Comparison of ENCODE assay signal across 25 cellular contexts in the genomic region with DNA sequence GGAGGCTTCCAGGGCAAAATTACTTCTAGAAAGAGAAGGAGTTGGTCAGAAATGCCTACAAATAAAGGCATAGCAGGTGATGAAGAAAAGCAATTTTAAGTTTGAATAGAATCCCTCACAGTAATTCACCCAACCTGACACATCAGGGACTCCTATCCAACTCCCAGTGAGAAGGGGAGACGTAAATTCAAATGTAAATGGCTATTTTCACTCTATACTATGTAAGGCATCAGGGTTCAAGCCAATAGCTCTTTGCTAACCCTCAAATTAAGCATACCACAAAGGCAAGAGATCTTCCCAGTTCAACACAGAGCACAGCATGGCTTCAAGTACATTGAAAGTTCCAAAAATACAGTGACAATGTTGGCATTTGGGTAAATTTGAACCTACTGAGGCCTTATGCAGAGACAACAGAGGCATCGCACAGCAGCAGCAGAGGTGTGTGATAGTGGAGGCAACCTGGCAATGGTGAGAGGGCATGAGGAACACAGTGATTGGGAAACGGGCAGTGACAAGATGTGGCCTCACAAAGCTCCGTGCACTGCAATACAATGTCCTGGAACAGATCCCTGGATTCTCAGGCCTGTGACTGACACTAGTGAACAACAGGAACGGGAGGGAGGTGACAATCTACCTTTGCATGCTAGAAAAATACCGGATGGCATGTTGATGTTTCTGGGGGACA.
"Had no signal": no experiment of that assay in that cellular context is flagged by ENCODE, and none has a peak within 500 bp of the region (broad histone marks: within the 10 kb centered on the region; RNA-seq: fewer than 3 reads in every experiment).

No MANE protein-coding gene starts in this region.

- ATAC-seq: activated CD4-positive, alpha-beta T cell treated with anti-CD3 and anti-CD28 coated beads for 36 hours; activated CD4-positive, CD25-positive, alpha-beta regulatory T cell treated with anti-CD3 and anti-CD28 coated beads, Interleukin-2, amount 50 U/mL, for 24 hours; activated CD8-positive, alpha-beta T cell treated with anti-CD3 and anti-CD28 coated beads for 36 hours; activated T-cell treated with anti-CD3 and anti-CD28 coated beads, Interleukin-2, amount 50 U/mL, for 72 hours; activated T-helper 17 cell treated with anti-CD3 and anti-CD28 coated beads, Interleukin-2, amount 50 U/mL, for 72 hours had no signal

- H3K27ac Mint-ChIP-seq: activated CD4-positive, alpha-beta T cell treated with anti-CD3 and anti-CD28 coated beads for 36 hours; activated CD8-positive, alpha-beta T cell treated with anti-CD3 and anti-CD28 coated beads for 36 hours; activated naive CD4-positive, alpha-beta T cell treated with anti-CD3 and anti-CD28 coated beads, Interleukin-2, amount 50 U/mL, for 24 hours; activated naive CD8-positive, alpha-beta T cell treated with anti-CD3 and anti-CD28 coated beads, Interleukin-2, amount 10 ng/mL, durations not matched to agents 7 days and 5 days; activated T-cell treated with anti-CD3 and anti-CD28 coated beads, Interleukin-2, amount 50 U/mL, for 72 hours; activated T-helper 17 cell treated with anti-CD3 and anti-CD28 coated beads, Interleukin-2, amount 50 U/mL, for 72 hours had no signal

- H3K27ac ChIP-seq: ascending aorta, cardiac muscle cell, SJCRH30, SK-N-MC had no signal

- H3K27me3 Mint-ChIP-seq: activated CD4-positive, alpha-beta T cell treated with anti-CD3 and anti-CD28 coated beads for 36 hours; activated CD8-positive, alpha-beta T cell treated with anti-CD3 and anti-CD28 coated beads for 36 hours; activated naive CD4-positive, alpha-beta T cell treated with anti-CD3 and anti-CD28 coated beads, Interleukin-2, amount 50 U/mL, for 24 hours; activated naive CD8-positive, alpha-beta T cell treated with anti-CD3 and anti-CD28 coated beads, Interleukin-2, amount 10 ng/mL, durations not matched to agents 7 days and 5 days; activated T-helper 17 cell treated with anti-CD3 and anti-CD28 coated beads, Interleukin-2, amount 50 U/mL, for 72 hours; central memory CD8-positive, alpha-beta T cell had no signal

- H3K4me1 ChIP-seq: ascending aorta, SJCRH30 had no signal

- H3K4me3 Mint-ChIP-seq: activated CD4-positive, alpha-beta T cell treated with anti-CD3 and anti-CD28 coated beads for 36 hours; activated CD8-positive, alpha-beta T cell treated with anti-CD3 and anti-CD28 coated beads for 36 hours; activated naive CD4-positive, alpha-beta T cell treated with anti-CD3 and anti-CD28 coated beads, Interleukin-2, amount 50 U/mL, for 24 hours; activated naive CD8-positive, alpha-beta T cell treated with anti-CD3 and anti-CD28 coated beads, Interleukin-2, amount 10 ng/mL, durations not matched to agents 7 days and 5 days; activated T-cell treated with anti-CD3 and anti-CD28 coated beads, Interleukin-2, amount 50 U/mL, for 72 hours; activated T-helper 17 cell treated with anti-CD3 and anti-CD28 coated beads, Interleukin-2, amount 50 U/mL, for 72 hours; central memory CD8-positive, alpha-beta T cell had no signal

- H3K36me3 ChIP-seq: ascending aorta, cardiac muscle cell, SJCRH30 had no signal

- DNase-seq: activated CD4-positive, alpha-beta T cell treated with anti-CD3 and anti-CD28 coated beads for 36 hours; activated CD8-positive, alpha-beta T cell treated with anti-CD3 and anti-CD28 coated beads for 36 hours; activated effector memory CD4-positive, alpha-beta T cell treated with anti-CD3 and anti-CD28 coated beads, Interleukin-2, amount 50 U/mL, for 16 hours; activated naive CD4-positive, alpha-beta T cell; activated naive CD8-positive, alpha-beta T cell treated with anti-CD3 and anti-CD28 coated beads, Interleukin-2, amount 10 ng/mL, durations not matched to agents 7 days and 5 days; activated T-cell treated with anti-CD3 and anti-CD28 coated beads, Interleukin-2, amount 50 U/mL, for 1 hour; activated T-cell treated with anti-CD3 and anti-CD28 coated beads, Interleukin-2, amount 50 U/mL, for 72 hours; amygdala; NCI-H1105; NCI-H1417 treated with DMSO at 0.1 percent for 48 hours; NCI-H187 treated with DMSO at 0.1 percent for 48 hours; NCI-H2081; NCI-H345; NCI-H524 treated with DMSO at 0.1 percent for 48 hours; NK-92 treated with Interleukin-12 subunit alpha and Interleukin-12 subunit beta, amount 100 ng/mL, for 24 hours; SHP77; SJCRH30; T1000 had no signal

- H3K27me3 ChIP-seq: ascending aorta, cardiac muscle cell, SJCRH30 had no signal

- H3K9me3 ChIP-seq: ascending aorta, SJCRH30 had no signal

- H3K36me3 Mint-ChIP-seq: activated naive CD4-positive, alpha-beta T cell treated with anti-CD3 and anti-CD28 coated beads, Interleukin-2, amount 50 U/mL, for 24 hours; activated naive CD8-positive, alpha-beta T cell treated with anti-CD3 and anti-CD28 coated beads, Interleukin-2, amount 10 ng/mL, durations not matched to agents 7 days and 5 days had no signal

- H3K9me3 Mint-ChIP-seq: activated naive CD4-positive, alpha-beta T cell treated with anti-CD3 and anti-CD28 coated beads, Interleukin-2, amount 50 U/mL, for 24 hours; activated T-helper 17 cell treated with anti-CD3 and anti-CD28 coated beads, Interleukin-2, amount 50 U/mL, for 72 hours had no signal

- H3K4me3 ChIP-seq: ascending aorta, cardiac muscle cell, SJCRH30, SK-N-MC had no signal

- H3K4me1 Mint-ChIP-seq: activated CD4-positive, alpha-beta T cell treated with anti-CD3 and anti-CD28 coated beads for 36 hours; activated naive CD4-positive, alpha-beta T cell treated with anti-CD3 and anti-CD28 coated beads, Interleukin-2, amount 50 U/mL, for 24 hours; activated naive CD8-positive, alpha-beta T cell treated with anti-CD3 and anti-CD28 coated beads, Interleukin-2, amount 10 ng/mL, durations not matched to agents 7 days and 5 days; activated T-helper 17 cell treated with anti-CD3 and anti-CD28 coated beads, Interleukin-2, amount 50 U/mL, for 72 hours; central memory CD8-positive, alpha-beta T cell had no signal
